In genomic region chr6:128434752-128435151, GRCh38 we compare ENCODE assay signal across 1 cellular context.
TF ChIP-seq lines count a peak whose summit lies in the region.

No MANE protein-coding gene starts in this region.

TF ChIP-seq in HepG2, 621 proteins besides CTCF, POLR2A, EP300 and RAD21 (continued from another document):
- TF ChIP-seq ZNF770 (CRISPR knock-in tag; IDR thresholded peaks at IDR 0.05), result peak; percentile 85
